11 cellular contexts compared by ENCODE assay signal in the genomic region with DNA sequence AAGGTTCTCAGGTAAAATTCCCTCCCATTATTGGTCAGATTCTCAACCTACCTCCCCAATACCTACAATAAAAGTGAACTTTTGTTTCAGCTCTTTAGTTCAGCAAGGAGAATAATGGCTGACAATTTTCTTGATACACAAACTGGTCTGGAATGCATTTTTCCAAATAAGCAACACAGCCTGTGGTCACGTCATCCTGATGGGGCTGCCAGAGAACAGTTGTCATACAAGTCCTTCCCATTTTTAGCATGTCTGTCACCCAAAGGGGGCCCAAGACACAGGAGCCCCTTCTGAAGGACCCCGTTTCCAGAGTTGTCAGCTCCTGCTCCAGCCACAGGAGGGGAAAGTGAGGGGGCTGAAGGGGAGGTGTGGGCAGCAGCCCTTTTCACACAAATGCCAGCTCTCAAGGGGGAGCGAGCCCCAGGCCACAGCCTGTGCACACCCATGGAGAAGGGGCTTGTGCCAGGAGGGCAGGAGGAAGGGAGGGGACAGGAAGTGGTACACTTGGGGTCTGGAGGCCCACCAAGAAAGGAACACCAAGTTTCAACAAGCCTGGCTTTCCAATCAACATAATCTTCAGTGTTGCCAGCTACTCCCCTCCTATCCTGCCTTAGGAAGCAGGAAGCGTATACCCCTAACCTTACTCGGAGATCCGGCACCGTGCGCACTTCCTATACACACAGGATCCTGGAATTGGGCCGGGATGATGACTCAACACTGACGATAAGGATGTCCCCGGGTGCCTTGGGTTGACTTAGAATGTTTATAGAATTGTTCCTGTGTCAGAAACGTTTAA. TPM values are rescaled to one million over a fixed set of nuclear protein-coding genes. Genes with fewer than 3 reads are reported as not detected.
A peak's percentile ranks its signal among the peaks of the same experiment; 100 is the strongest.
DNase-seq lines count a peak whose midpoint lies in the region; ATAC-seq and TF ChIP-seq lines count a peak whose summit lies in the region.
"Had no signal": no experiment of that assay in that cellular context is flagged by ENCODE, and none has a peak within 500 bp of the region (broad histone marks: within the 10 kb centered on the region; RNA-seq: fewer than 3 reads in every experiment).

No MANE protein-coding gene starts in this region.

- H3K4me3 ChIP-seq in thoracic aorta: no peak overlapping the region
- H3K4me3 ChIP-seq in CD4-positive, alpha-beta memory T cell (ENCODE audit: low read length in 2 of 2): no peak overlapping the region

- no peaks in the 10 kb centered on the region for H3K27me3 Mint-ChIP-seq in CD4-positive, alpha-beta memory T cell

- H3K9me3 ChIP-seq in thoracic aorta: no peaks in the 10 kb centered on the region
- no peaks in the 10 kb centered on the region for H3K9me3 ChIP-seq in CD4-positive, alpha-beta memory T cell (ENCODE audit: control insufficient read depth in 1 of 2, low read length in 2 of 2)

- peak overlapping the region; percentile 67 for H3K27ac ChIP-seq in cingulate gyrus (ENCODE audit: low read depth, low read length)
- H3K27ac ChIP-seq in thoracic aorta: peak overlapping the region; percentile 97
- H3K27ac ChIP-seq in CD4-positive, alpha-beta memory T cell (ENCODE audit: low read depth, low read length): no peak overlapping the region

- H3K4me3 Mint-ChIP-seq in CD4-positive, alpha-beta memory T cell: no peak overlapping the region
- H3K4me3 Mint-ChIP-seq: H9 had no signal

- peaks cover 0 to 2% (median 0%) of the 10 kb centered on the region in 8 donors for H3K9me3 Mint-ChIP-seq in CD4-positive, alpha-beta memory T cell
- H3K9me3 Mint-ChIP-seq: H9 had no signal

- DNase-seq in HS-5 (ENCODE audit: low read depth) (peak; percentile 66), left lobe of liver (ENCODE audit: low spot score) (no peak), thoracic aorta (ENCODE audit: low spot score) (peak; percentile 89), COR-L47 (lab: John Stamatoyannopoulos, UW) (no peak), NCI-H1417 treated with DMSO at 0.1 percent for 48 hours (lab: John Stamatoyannopoulos, UW) (no peak)
- no peak for DNase-seq in CD4-positive, alpha-beta memory T cell
- no peak for DNase-seq in activated CD8-positive, alpha-beta memory T cell treated with anti-CD3 and anti-CD28 coated beads for 24 hours
- DNase-seq: H9, NCI-H1417, retina had no signal

- peak; percentile 60 for ATAC-seq in left lobe of liver
- peak; percentile 83 for ATAC-seq in thoracic aorta (ENCODE audit: insufficient number of reproducible peaks, low FRiP score, low read depth)

- POLR2A ChIA-PET in CD4-positive, alpha-beta memory T cell (lab: Charles Lee; ENCODE audit: partially characterized antibody): no interaction called here

- peaks cover 33 to 97% of the 10 kb centered on the region in 2 donors for H3K4me1 ChIP-seq in thoracic aorta (ENCODE audit: control insufficient read depth in 1 of 2, low read depth in 2 of 2)
- H3K4me1 ChIP-seq in CD4-positive, alpha-beta memory T cell (ENCODE audit: insufficient read depth, low read length): no peaks in the 10 kb centered on the region

- no peak overlapping the region for H3K27ac Mint-ChIP-seq in CD4-positive, alpha-beta memory T cell

- CTCF ChIA-PET in CD4-positive, alpha-beta memory T cell (lab: Charles Lee; ENCODE audit: partially characterized antibody): no interaction called here

- intact Hi-C loops in CD4-positive, alpha-beta memory T cell (cut with micrococcal nuclease): no loop called here

- H3K36me3 Mint-ChIP-seq in CD4-positive, alpha-beta memory T cell: no peaks in the 10 kb centered on the region

- H3K27me3 ChIP-seq in thoracic aorta (replicated peaks; ENCODE audit: insufficient read depth): no peaks in the 10 kb centered on the region
- H3K27me3 ChIP-seq in CD4-positive, alpha-beta memory T cell (ENCODE audit: insufficient read depth, low read length): no peaks in the 10 kb centered on the region

- peaks cover 76% of the 10 kb centered on the region for H3K36me3 ChIP-seq in thoracic aorta
- no peaks in the 10 kb centered on the region for H3K36me3 ChIP-seq in CD4-positive, alpha-beta memory T cell (ENCODE audit: insufficient read depth, low read length)

- no peaks in the 10 kb centered on the region for H3K4me1 Mint-ChIP-seq in CD4-positive, alpha-beta memory T cell

- TF ChIP-seq CTCF in thoracic aorta (IDR thresholded peaks at IDR 0.05): no peak

RNA-seq across cellular contexts. Expression of a gene that starts 43.4 kb away (rescaled TPM):
- total RNA-seq in left lobe of liver: 67.1 TPM
- 100 to 1,000 TPM; 109 to 140 TPM for total RNA-seq in thoracic aorta
- total RNA-seq in CD4-positive, alpha-beta memory T cell: 1 to 10 TPM in 1 of 2 experiments, under 1 TPM in 1; 0.90 to 1.5 TPM
- polyA plus RNA-seq in CD4-positive, alpha-beta memory T cell: 1 to 10 TPM; 1.3 to 7.3 TPM

Comparison
In these comparisons a context has a peak if more than half of its experiments do, and no peak if none do; other contexts are left out.
1. DNase-seq: peak in HS-5 (single experiment) and thoracic aorta (single experiment); none in left lobe of liver (single experiment), COR-L47 (single experiment), NCI-H1417 treated with DMSO at 0.1 percent for 48 hours (single experiment), CD4-positive, alpha-beta memory T cell (0 of 5) and activated CD8-positive, alpha-beta memory T cell treated with anti-CD3 and anti-CD28 coated beads for 24 hours (single experiment).
2. RNA of a gene that starts 43.4 kb away (total RNA-seq): 109 to 140 TPM in thoracic aorta and 67.1 TPM in left lobe of liver (single experiment); 0.90 to 1.5 TPM in CD4-positive, alpha-beta memory T cell; every median in the first group is over 10 times any median in the second.